Comparison of ENCODE assay signal across 8 cellular contexts in genomic region chr3:135966349-135966695, GRCh38. TPM values are rescaled to one million over a fixed set of nuclear protein-coding genes. Genes with fewer than 3 reads are reported as not detected.
DNase-seq lines count a peak whose midpoint lies in the region; ATAC-seq and TF ChIP-seq lines count a peak whose summit lies in the region.

No MANE protein-coding gene starts in this region.

- H3K4me1 Mint-ChIP-seq in Calu3 (ENCODE audit: low read depth, unreplicated experiment), result peaks cover 44% of the 10 kb centered on the region

- H3K9me3 ChIP-seq in WERI-Rb-1 (ENCODE audit: severe bottlenecking), result no peaks in the 10 kb centered on the region
- no peaks in the 10 kb centered on the region for H3K9me3 ChIP-seq in prostate gland

- no peaks in the 10 kb centered on the region for H3K27me3 Mint-ChIP-seq in Calu3 (ENCODE audit: unreplicated experiment)

- H3K4me3 ChIP-seq in WERI-Rb-1 (ENCODE audit: low read depth, low read length) (peak overlapping the region; percentile 93), prostate gland (peak overlapping the region; percentile 70 to 79)

- TF ChIP-seq POLR2A in prostate gland (IDR thresholded peaks at IDR 0.05), result no peak

- H3K36me3 ChIP-seq in WERI-Rb-1 (peaks cover 4% of the 10 kb centered on the region; the same call in 1 of the 2 replicates), prostate gland (no peaks in the 10 kb centered on the region)

- H3K36me3 Mint-ChIP-seq in Calu3 (ENCODE audit: insufficient read depth, unreplicated experiment), result peaks cover 48% of the 10 kb centered on the region

- peak; percentile 7 for ATAC-seq in HG02571 (IDR thresholded peaks at IDR 0.05; ENCODE audit: unreplicated experiment)
- no peak for ATAC-seq in GM21529 (IDR thresholded peaks at IDR 0.05; ENCODE audit: unreplicated experiment)
- no peak for ATAC-seq in GM19467 (IDR thresholded peaks at IDR 0.05; ENCODE audit: unreplicated experiment)

- TF ChIP-seq CTCF in Calu3 (IDR thresholded peaks at IDR 0.05; ENCODE audit: unreplicated experiment) (no peak), WERI-Rb-1 (IDR thresholded peaks at IDR 0.05; ENCODE audit: low read depth, low read length) (no peak), prostate gland (IDR thresholded peaks at IDR 0.05) (no peak)

- peak overlapping the region; percentile 52 for H3K27ac ChIP-seq in WERI-Rb-1
- peak overlapping the region; percentile 89 to 93 for H3K27ac ChIP-seq in prostate gland

- H3K4me1 ChIP-seq in prostate gland (replicated peaks), result no peaks in the 10 kb centered on the region

- H3K27ac Mint-ChIP-seq in Calu3 (ENCODE audit: unreplicated experiment), result peak overlapping the region; percentile 73

- DNase-seq in Calu3, result no peak
- DNase-seq in WERI-Rb-1, result peak; percentile 29
- peak in 33 of 42 donors; percentile 3 to 71 (median 31) for DNase-seq in head of caudate nucleus
- no peak for DNase-seq in prostate gland (ENCODE audit: low spot score)
- DNase-seq in cerebellar cortex (ENCODE audit: low spot score), result no peak

- H3K9me3 Mint-ChIP-seq in Calu3 (ENCODE audit: low read depth, unreplicated experiment), result peaks cover 3% of the 10 kb centered on the region

- BruUV-seq in Calu3 (replicated peaks; lab: Mats Ljungman, UMichigan), result no TSS peak

- CTCF ChIA-PET in Calu3 (lab: Charles Lee), result interaction anchor here (1.1 to 4.1 kb wide), 7 partner anchors 25 to 77 kb away, joined by 3 to 38 read pairs (median 3); no protein-coding TSS in a partner anchor

- peak overlapping the region; percentile 76 for H3K4me3 Mint-ChIP-seq in Calu3 (ENCODE audit: low read depth, unreplicated experiment)

- intact Hi-C loops in Calu3 (cut with micrococcal nuclease; ENCODE audit: unreplicated experiment) (loop anchor here (1.0 to 2.0 kb wide), 2 partner anchors 44 to 76 kb away; no protein-coding TSS in a partner anchor), head of caudate nucleus (cut with DNase I) (no loop called here), prostate gland (cut with DNase I) (loop anchor here (10.0 kb wide), 1 partner anchor 1048 kb away; no protein-coding TSS in a partner anchor)

- WGBS in prostate gland, result under 1% methylated on average over 29 of the region's 29 CpGs

- H3K27me3 ChIP-seq in WERI-Rb-1 (ENCODE audit: insufficient read depth, low read depth, severe bottlenecking) (no peaks in the 10 kb centered on the region), prostate gland (replicated peaks; ENCODE audit: insufficient read depth) (no peaks in the 10 kb centered on the region)

RNA-seq across cellular contexts. Expression of gene PPP2R3A, which starts 0.8 kb away (rescaled TPM):
- total RNA-seq in Calu3 (2022) (45.6 and 64.8 TPM in 2 replicates), prostate gland (10 to 100 TPM in 1 of 2 donors, 1 to 10 TPM in 1; 9.0 to 25.9 TPM)

Comparison
In these comparisons a context has a peak if more than half of its experiments do, and no peak if none do; other contexts are left out.
1. DNase-seq: peak in WERI-Rb-1 (single experiment) and head of caudate nucleus (33 of 42); none in Calu3 (single experiment), prostate gland (single experiment) and cerebellar cortex (single experiment).